Comparison of ENCODE assay signal across 1 cellular context in genomic region chr18:31419457-31419932, GRCh38.
A peak's percentile ranks its signal among the peaks of the same experiment; 100 is the strongest.
TF ChIP-seq lines count a peak whose summit lies in the region.

No MANE protein-coding gene starts in this region.

TF ChIP-seq in K562, 482 proteins besides CTCF, POLR2A, EP300 and RAD21 (continued from another document):
- no peak for TF ChIP-seq PHF20 (IDR thresholded peaks at IDR 0.05; ENCODE audit: partially characterized antibody)
- TF ChIP-seq TAL1 (IDR thresholded peaks at IDR 0.05), result peak; percentile 13; the same call in 1 of the 2 replicates
- no peak for TF ChIP-seq BCLAF1 (IDR thresholded peaks at IDR 0.05; ENCODE audit: borderline replicate concordance in 1 of 2, control insufficient read depth in 1 of 2, low read depth in 2 of 2, low read length in 1 of 2)
- TF ChIP-seq DACH1 (IDR thresholded peaks at IDR 0.05; ENCODE audit: partially characterized antibody), result peak; percentile 45
- no peak for TF ChIP-seq ZNF408 (CRISPR knock-in tag; IDR thresholded peaks at IDR 0.05; ENCODE audit: low read depth)
- no peak for TF ChIP-seq NCOA4 (IDR thresholded peaks at IDR 0.05; ENCODE audit: partially characterized antibody)
- TF ChIP-seq CBFA2T3 (IDR thresholded peaks at IDR 0.05), result 0 out of 2 replicates have a peak, but pooled peaks have one; percentile 32
- TF ChIP-seq, protein P1, sequence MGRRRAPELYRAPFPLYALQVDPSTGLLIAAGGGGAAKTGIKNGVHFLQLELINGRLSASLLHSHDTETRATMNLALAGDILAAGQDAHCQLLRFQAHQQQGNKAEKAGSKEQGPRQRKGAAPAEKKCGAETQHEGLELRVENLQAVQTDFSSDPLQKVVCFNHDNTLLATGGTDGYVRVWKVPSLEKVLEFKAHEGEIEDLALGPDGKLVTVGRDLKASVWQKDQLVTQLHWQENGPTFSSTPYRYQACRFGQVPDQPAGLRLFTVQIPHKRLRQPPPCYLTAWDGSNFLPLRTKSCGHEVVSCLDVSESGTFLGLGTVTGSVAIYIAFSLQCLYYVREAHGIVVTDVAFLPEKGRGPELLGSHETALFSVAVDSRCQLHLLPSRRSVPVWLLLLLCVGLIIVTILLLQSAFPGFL (CRISPR knock-in tag; IDR thresholded peaks at IDR 0.05), result no peak
- TF ChIP-seq ZBTB17 (CRISPR knock-in tag; IDR thresholded peaks at IDR 0.05), result no peak
- no peak for TF ChIP-seq RB1 (IDR thresholded peaks at IDR 0.05; ENCODE audit: low read depth)
- TF ChIP-seq ARID1B (IDR thresholded peaks at IDR 0.05), result 0 out of 2 replicates have a peak, but pooled peaks have one; percentile 27
